5 cellular contexts compared by ENCODE assay signal in the genomic region with DNA sequence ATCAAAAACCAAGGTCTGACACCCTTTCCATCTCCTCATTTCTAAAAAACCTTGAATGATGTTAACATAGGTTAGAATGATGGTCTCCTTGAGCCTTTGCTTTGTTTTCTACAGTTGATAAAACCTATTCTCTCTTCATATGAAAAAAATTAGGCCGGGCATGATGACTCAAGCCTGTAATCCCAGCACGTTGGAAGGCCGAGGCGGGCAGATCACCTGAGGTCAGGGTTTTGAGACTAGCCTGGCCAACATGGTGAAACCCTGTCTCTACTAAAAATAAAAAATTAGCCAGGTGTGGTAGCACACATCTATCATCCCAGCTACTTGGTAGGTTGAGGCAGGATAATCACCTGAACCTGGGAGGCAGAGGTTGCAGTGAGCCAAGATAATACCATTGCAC.
"Had no signal": no experiment of that assay in that cellular context is flagged by ENCODE, and none has a peak within 500 bp of the region (broad histone marks: within the 10 kb centered on the region; RNA-seq: fewer than 3 reads in every experiment).

No MANE protein-coding gene starts in this region.

- H3K4me3 Mint-ChIP-seq: IgD-negative memory B cell had no signal

- H3K27me3 Mint-ChIP-seq: IgD-negative memory B cell had no signal

- DNase-seq: IMR-90 had no signal

- H3K4me3 ChIP-seq: K562 had no signal

- ATAC-seq: HepG2, K562 had no signal

- H3K27ac Mint-ChIP-seq: IgD-negative memory B cell had no signal

- H3K27ac ChIP-seq: HL-60 had no signal

- H3K9me3 Mint-ChIP-seq: IgD-negative memory B cell had no signal
